9 cellular contexts compared by ENCODE assay signal in the genomic region with DNA sequence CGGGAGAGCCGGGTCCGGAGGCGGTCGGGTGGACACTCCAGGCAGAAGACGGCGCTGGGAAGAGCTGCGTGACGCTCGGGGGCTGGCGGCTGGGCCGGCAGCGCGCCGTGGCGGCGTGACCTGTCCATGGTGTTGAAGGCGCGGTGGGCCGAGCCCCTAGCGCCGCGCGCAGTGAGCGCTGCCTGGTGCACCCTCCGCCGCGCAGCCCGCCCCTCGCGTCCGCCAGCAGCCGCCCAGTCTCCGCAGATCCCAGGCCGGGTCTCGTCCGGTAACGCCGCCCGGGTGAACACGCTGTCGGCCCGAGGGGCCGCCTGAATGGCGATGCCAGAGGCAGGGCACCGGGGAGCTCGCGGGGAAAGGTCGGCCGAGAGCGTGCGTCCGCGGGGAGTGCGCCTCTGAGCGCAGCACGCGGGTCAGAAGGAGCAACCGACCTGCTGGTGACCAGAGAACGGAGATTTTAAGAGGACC. TPM values are rescaled to one million over a fixed set of nuclear protein-coding genes. Genes with fewer than 3 reads are reported as not detected.
A peak's percentile ranks its signal among the peaks of the same experiment; 100 is the strongest.
DNase-seq lines count a peak whose midpoint lies in the region; ATAC-seq, FAIRE-seq and TF ChIP-seq lines count a peak whose summit lies in the region.
"Had no signal": no experiment of that assay in that cellular context is flagged by ENCODE, and none has a peak within 500 bp of the region (broad histone marks: within the 10 kb centered on the region; RNA-seq: fewer than 3 reads in every experiment).

No MANE protein-coding gene starts in this region.

- peaks cover 2% of the 10 kb centered on the region; the same call in 1 of the 2 replicates for H3K4me1 ChIP-seq in PC-3 (ENCODE audit: insufficient read depth, low read length)

- H3K4me3 ChIP-seq in PC-3 (ENCODE audit: low read length), result peak overlapping the region; percentile 61
- peak overlapping the region; percentile 33 for H3K4me3 ChIP-seq in bronchial epithelial cell (ENCODE audit: low read depth, low read length)
- peak overlapping the region; percentile 49 for H3K4me3 ChIP-seq in kidney epithelial cell (ENCODE audit: low read depth, low read length)

- intact Hi-C loops in PC-3 (cut with micrococcal nuclease), result loop anchor here (10.0 kb wide), 1 partner anchor 462 kb away; no protein-coding TSS in a partner anchor

- no peaks in the 10 kb centered on the region for H3F3A ChIP-seq in PC-3 (ENCODE audit: low read length, unreplicated experiment)

- no peaks in the 10 kb centered on the region for H3K9me3 ChIP-seq in PC-3 (ENCODE audit: low read length)

- H3K36me3 ChIP-seq in PC-3 (ENCODE audit: low read depth, low read length) (no peaks in the 10 kb centered on the region), bronchial epithelial cell (ENCODE audit: control insufficient read depth, insufficient read depth, low read length) (no peaks in the 10 kb centered on the region), kidney epithelial cell (ENCODE audit: control insufficient read depth, insufficient read depth, low read length) (no peaks in the 10 kb centered on the region)

- POLR2A ChIA-PET in PC-3 (lab: Charles Lee; ENCODE audit: unreplicated experiment), result no interaction called here

- H3K4me2 ChIP-seq in PC-3 (ENCODE audit: low read length), result peak overlapping the region; percentile 83

- TF ChIP-seq CTCF in PC-3 (conservative IDR thresholded peaks at IDR 0.05; ENCODE audit: low read depth, low read length) (no peak), bronchial epithelial cell (IDR thresholded peaks at IDR 0.05; ENCODE audit: insufficient read depth, low read length, severe bottlenecking) (no peak), kidney epithelial cell (IDR thresholded peaks at IDR 0.05; ENCODE audit: insufficient read depth, low read length, poor library complexity, severe bottlenecking) (no peak)

- H3K27ac ChIP-seq in PC-3 (ENCODE audit: low read length), result no peak overlapping the region

- peak; percentile 37 to 86 for DNase-seq in NCI-H526 (lab: John Stamatoyannopoulos, UW)
- no peak for DNase-seq in NCI-H526 treated with DMSO at 0.1 percent for 48 hours (lab: John Stamatoyannopoulos, UW)
- peak; percentile 7 for DNase-seq in PC-3
- DNase-seq in bronchial epithelial cell (ENCODE audit: low read depth), result no peak
- DNase-seq in kidney epithelial cell (ENCODE audit: low read depth), result no peak
- DNase-seq in stimulated activated CD4-positive, alpha-beta T cell treated with anti-CD3 and anti-CD28 coated beads, Interleukin-4, amount 100 ng/mL, for 48 hours (ENCODE audit: low read depth in 2 of 2), result peak; percentile 6 to 14
- DNase-seq in activated gamma-delta T cell (lab: John Stamatoyannopoulos, UW), result no peak
- DNase-seq: DND-41 had no signal

- ATAC-seq in PC-3, result peak; percentile 31
- ATAC-seq in GM21423 (IDR thresholded peaks at IDR 0.05; ENCODE audit: unreplicated experiment), result no peak

- H4K20me1 ChIP-seq in PC-3 (ENCODE audit: low read length), result no peaks in the 10 kb centered on the region

- FAIRE-seq in bronchial epithelial cell (lab: Jason Lieb, UNC), result no peak

- H3K27me3 ChIP-seq in PC-3 (ENCODE audit: low read length) (peaks cover 73% of the 10 kb centered on the region), bronchial epithelial cell (ENCODE audit: control insufficient read depth, insufficient read depth, low read length) (peaks cover 23% of the 10 kb centered on the region), kidney epithelial cell (ENCODE audit: control insufficient read depth, insufficient read depth, low read length) (peaks cover 6% of the 10 kb centered on the region)

- H3K79me2 ChIP-seq in PC-3 (ENCODE audit: low read length), result no peaks in the 10 kb centered on the region

- H3K9ac ChIP-seq in PC-3 (ENCODE audit: low read length), result no peak overlapping the region

- CTCF ChIA-PET in PC-3 (lab: Charles Lee), result no interaction called here

- no TSS peak for BruUV-seq in PC-3 (replicated peaks; lab: Mats Ljungman, UMichigan)

- peak overlapping the region; percentile 85; the same call in 1 of the 2 replicates for H2AFZ ChIP-seq in PC-3 (ENCODE audit: low read length)

- no peaks in the 10 kb centered on the region for H3K9me2 ChIP-seq in PC-3 (replicated peaks; ENCODE audit: low read length)

RNA-seq across cellular contexts. Expression of gene TMEM178B, which starts 0.7 kb away (rescaled TPM):
- 0.29 and 0.46 TPM in 2 replicates for total RNA-seq in PC-3 (2014; rRNA removed)
- total RNA-seq in bronchial epithelial cell, result under 0.01 TPM in 2 replicates
- 5.5 and 9.7 TPM in 2 replicates for total RNA-seq in kidney epithelial cell

RNA-seq across cellular contexts. Expression of gene MRPS33, which starts 58.5 kb away (rescaled TPM):
- total RNA-seq in PC-3 (2014; rRNA removed), result 38.5 and 57.1 TPM in 2 replicates
- total RNA-seq in bronchial epithelial cell, result 25.3 and 56.6 TPM in 2 replicates
- 32.2 and 36.6 TPM in 2 replicates for total RNA-seq in kidney epithelial cell

Comparison
In these comparisons a context has a peak if more than half of its experiments do, and no peak if none do; other contexts are left out.
1. DNase-seq: peak in NCI-H526 (2 of 2), PC-3 (single experiment) and stimulated activated CD4-positive, alpha-beta T cell treated with anti-CD3 and anti-CD28 coated beads, Interleukin-4, amount 100 ng/mL, for 48 hours (2 of 2); none in NCI-H526 treated with DMSO at 0.1 percent for 48 hours (single experiment), bronchial epithelial cell (single experiment), kidney epithelial cell (single experiment) and activated gamma-delta T cell (single experiment).
2. Peak in every context shown above with its lines, with median percentiles within 50 percentile points of each other: H3K4me3 ChIP-seq.